In genomic region chr5:148640471-148640870, GRCh38 we compare ENCODE assay signal across 2 cellular contexts.
TF ChIP-seq lines count a peak whose summit lies in the region.

No MANE protein-coding gene starts in this region.

TF ChIP-seq in GM23338, 12 proteins besides CTCF, POLR2A, EP300 and RAD21:
- TF ChIP-seq REST (IDR thresholded peaks at IDR 0.05; ENCODE audit: unreplicated experiment) (no peak), NANOG (IDR thresholded peaks at IDR 0.05; ENCODE audit: borderline replicate concordance) (no peak), EZH2 (IDR thresholded peaks at IDR 0.05; ENCODE audit: low read depth, unreplicated experiment) (no peak), EZH2phosphoT487 (IDR thresholded peaks at IDR 0.05; ENCODE audit: unreplicated experiment) (no peak), STAT1 (IDR thresholded peaks at IDR 0.05; ENCODE audit: unreplicated experiment) (no peak)

TF ChIP-seq in K562, 482 proteins besides CTCF, POLR2A, EP300 and RAD21:
- TF ChIP-seq ZNF253 (CRISPR knock-in tag; conservative IDR thresholded peaks at IDR 0.05) (no peak), CREBBP (IDR thresholded peaks at IDR 0.05; ENCODE audit: low read depth, low read length) (peak; percentile 99)
